Comparison of ENCODE assay signal across 8 cellular contexts in the genomic region with DNA sequence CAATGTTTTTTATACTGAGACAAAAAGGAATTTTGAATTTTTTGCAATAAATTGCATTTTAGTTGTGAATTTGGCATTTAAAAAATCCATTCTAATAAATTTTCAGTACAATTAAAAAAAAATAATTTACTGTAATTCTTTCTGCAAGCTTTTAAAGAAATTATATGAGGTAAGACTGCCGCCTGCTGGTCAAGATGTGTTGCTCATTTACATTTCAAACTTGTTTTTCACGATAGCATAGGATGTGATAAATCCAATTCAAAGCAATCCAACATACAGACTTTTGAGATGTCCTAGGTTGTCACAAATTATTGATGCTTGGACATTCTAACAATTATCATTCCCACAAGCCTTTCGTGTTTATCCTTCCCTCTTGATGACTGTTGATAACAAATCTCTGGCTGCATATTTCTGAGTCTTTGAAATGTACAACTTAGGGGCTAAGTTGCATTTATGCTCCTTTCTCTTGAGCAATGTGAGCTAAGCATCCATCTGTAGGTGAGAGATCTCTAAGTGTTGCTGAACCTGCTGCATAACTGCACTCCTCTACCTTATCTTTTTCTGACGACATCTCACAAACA. TPM values are rescaled to one million over a fixed set of nuclear protein-coding genes. Genes with fewer than 3 reads are reported as not detected.
DNase-seq lines count a peak whose midpoint lies in the region; ATAC-seq and TF ChIP-seq lines count a peak whose summit lies in the region.

No MANE protein-coding gene starts in this region.

- H2BK12ac ChIP-seq in trophoblast cell (ENCODE audit: low read length) = no peak overlapping the region

- H2AFZ ChIP-seq in trophoblast cell (ENCODE audit: insufficient read depth, low read length, poor library complexity) = no peak overlapping the region

- TF ChIP-seq CTCF in fibroblast of villous mesenchyme (IDR thresholded peaks at IDR 0.05; ENCODE audit: insufficient read depth, low read depth, low read length) = peak; percentile 75

- no peak for ATAC-seq in HG03520 (IDR thresholded peaks at IDR 0.05; ENCODE audit: unreplicated experiment)
- ATAC-seq in GM18909 (IDR thresholded peaks at IDR 0.05; ENCODE audit: poor library complexity, unreplicated experiment) = no peak

- H3K4ac ChIP-seq in trophoblast cell (ENCODE audit: low read depth, low read length) = no peak overlapping the region

- peak; percentile 34 for DNase-seq in COLO668 (lab: John Stamatoyannopoulos, UW; ENCODE audit: unreplicated experiment)
- peak; percentile 54 to 70 for DNase-seq in HAP-1 (ENCODE audit: low spot score in 2 of 2)
- peak; percentile 38 for DNase-seq in NCI-H82 treated with DMSO at 0.1 percent for 48 hours (lab: John Stamatoyannopoulos, UW; ENCODE audit: unreplicated experiment)
- peak; percentile 42 for DNase-seq in activated T-cell treated with anti-CD3 and anti-CD28 coated beads for 1 hour (ENCODE audit: low read depth)
- peak; percentile 82 for DNase-seq in fibroblast of villous mesenchyme (ENCODE audit: low read depth)
- peak; percentile 59 to 87 for DNase-seq in trophoblast cell

- no peaks in the 10 kb centered on the region for H3K36me3 ChIP-seq in HAP-1 (replicated peaks)
- H3K36me3 ChIP-seq in trophoblast cell (ENCODE audit: control insufficient read depth in 1 of 2, insufficient read depth in 2 of 2, low read length in 2 of 2) = no peaks in the 10 kb centered on the region

- H3K79me1 ChIP-seq in trophoblast cell (ENCODE audit: low read length) = no peaks in the 10 kb centered on the region

- no peaks in the 10 kb centered on the region for H3K27me3 ChIP-seq in HAP-1 (ENCODE audit: low read depth)
- no peaks in the 10 kb centered on the region for H3K27me3 ChIP-seq in trophoblast cell (ENCODE audit: insufficient read depth, low read length)

- no peak overlapping the region for H2BK5ac ChIP-seq in trophoblast cell (ENCODE audit: low read depth, low read length, poor library complexity)

- H3K4me3 ChIP-seq in HAP-1 (no peak overlapping the region), fibroblast of villous mesenchyme (ENCODE audit: low read depth, low read length) (no peak overlapping the region), trophoblast cell (ENCODE audit: low read depth, low read length) (no peak overlapping the region)

- H3K9me3 ChIP-seq in HAP-1 = no peaks in the 10 kb centered on the region
- no peaks in the 10 kb centered on the region for H3K9me3 ChIP-seq in trophoblast cell (ENCODE audit: insufficient read depth, low read depth, low read length)

- H3K23ac ChIP-seq in trophoblast cell (ENCODE audit: low read length) = peak overlapping the region; percentile 63

- H3K27ac ChIP-seq in trophoblast cell (ENCODE audit: low read depth, low read length) = no peak overlapping the region

- no CpG with 5 or more reads among the region's 4 CpGs for WGBS in trophoblast cell (ENCODE audit: extremely low coverage, insufficient coverage, insufficient read length)

- no peak overlapping the region for H4K91ac ChIP-seq in trophoblast cell (ENCODE audit: low read depth, low read length)

- H4K12ac ChIP-seq in trophoblast cell (ENCODE audit: low read depth, low read length) = no peak overlapping the region

- H3K9ac ChIP-seq in trophoblast cell (ENCODE audit: low read length) = no peak overlapping the region

- no peak overlapping the region for H3K18ac ChIP-seq in trophoblast cell (ENCODE audit: low read length)

- in situ Hi-C loops in HAP-1 (cut with MboI; ENCODE audit: low sequenced_read_pairs) = loop anchor here (25.0 kb wide), 1 partner anchor 436 kb away; a partner anchor contains a TSS

- no peak overlapping the region for H3K14ac ChIP-seq in trophoblast cell (ENCODE audit: low read length)

- no peaks in the 10 kb centered on the region for H3K79me2 ChIP-seq in trophoblast cell (ENCODE audit: control insufficient read depth, insufficient read depth, low read length, poor library complexity)

- no peak overlapping the region for H3K4me2 ChIP-seq in trophoblast cell (ENCODE audit: low read length)

- no peak overlapping the region for H4K8ac ChIP-seq in trophoblast cell (ENCODE audit: low read depth, low read length)

- H2AK5ac ChIP-seq in trophoblast cell (ENCODE audit: low read length) = no peak overlapping the region

- no peak overlapping the region for H2BK120ac ChIP-seq in trophoblast cell (ENCODE audit: insufficient read depth, low read length, poor library complexity)

- H3K4me1 ChIP-seq in HAP-1 = no peaks in the 10 kb centered on the region
- H3K4me1 ChIP-seq in trophoblast cell (ENCODE audit: control insufficient read depth in 1 of 2, insufficient read depth in 2 of 2, low read length in 2 of 2) = no peaks in the 10 kb centered on the region

RNA-seq across cellular contexts. Expression of a gene that starts 21.7 kb away (rescaled TPM):
- total RNA-seq in fibroblast of villous mesenchyme = 0.86 and 1.3 TPM in 2 replicates
- 22.7 and 23.0 TPM in 2 replicates for polyA plus RNA-seq in trophoblast cell (2013)

RNA-seq across cellular contexts. Expression of a gene that starts 41.9 kb away (rescaled TPM):
- total RNA-seq in fibroblast of villous mesenchyme = 3.9 TPM in 2 replicates
- polyA plus RNA-seq in trophoblast cell (2013) = 56.7 and 62.1 TPM in 2 replicates
